In the genomic region with DNA sequence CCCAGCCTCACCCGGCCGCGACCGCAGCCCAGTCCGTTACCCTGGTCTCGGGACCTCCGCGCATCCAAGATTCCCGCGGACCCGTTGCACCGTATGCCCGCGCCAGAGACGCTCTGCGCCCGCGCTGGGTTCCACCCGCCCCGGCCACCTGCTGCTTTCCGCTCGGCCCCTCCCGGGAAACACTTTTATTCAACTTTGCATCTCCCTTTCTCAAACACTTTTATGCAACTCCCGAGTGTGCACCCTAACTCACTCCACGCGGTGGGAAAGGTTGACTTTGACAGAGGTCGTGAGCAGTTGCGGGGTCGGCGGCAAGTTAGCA, we compare ENCODE assay signal across 8 cellular contexts. TPM values are rescaled to one million over a fixed set of nuclear protein-coding genes. Genes with fewer than 3 reads are reported as not detected.
DNase-seq lines count a peak whose midpoint lies in the region; ATAC-seq and TF ChIP-seq lines count a peak whose summit lies in the region.

A gene with protein sequence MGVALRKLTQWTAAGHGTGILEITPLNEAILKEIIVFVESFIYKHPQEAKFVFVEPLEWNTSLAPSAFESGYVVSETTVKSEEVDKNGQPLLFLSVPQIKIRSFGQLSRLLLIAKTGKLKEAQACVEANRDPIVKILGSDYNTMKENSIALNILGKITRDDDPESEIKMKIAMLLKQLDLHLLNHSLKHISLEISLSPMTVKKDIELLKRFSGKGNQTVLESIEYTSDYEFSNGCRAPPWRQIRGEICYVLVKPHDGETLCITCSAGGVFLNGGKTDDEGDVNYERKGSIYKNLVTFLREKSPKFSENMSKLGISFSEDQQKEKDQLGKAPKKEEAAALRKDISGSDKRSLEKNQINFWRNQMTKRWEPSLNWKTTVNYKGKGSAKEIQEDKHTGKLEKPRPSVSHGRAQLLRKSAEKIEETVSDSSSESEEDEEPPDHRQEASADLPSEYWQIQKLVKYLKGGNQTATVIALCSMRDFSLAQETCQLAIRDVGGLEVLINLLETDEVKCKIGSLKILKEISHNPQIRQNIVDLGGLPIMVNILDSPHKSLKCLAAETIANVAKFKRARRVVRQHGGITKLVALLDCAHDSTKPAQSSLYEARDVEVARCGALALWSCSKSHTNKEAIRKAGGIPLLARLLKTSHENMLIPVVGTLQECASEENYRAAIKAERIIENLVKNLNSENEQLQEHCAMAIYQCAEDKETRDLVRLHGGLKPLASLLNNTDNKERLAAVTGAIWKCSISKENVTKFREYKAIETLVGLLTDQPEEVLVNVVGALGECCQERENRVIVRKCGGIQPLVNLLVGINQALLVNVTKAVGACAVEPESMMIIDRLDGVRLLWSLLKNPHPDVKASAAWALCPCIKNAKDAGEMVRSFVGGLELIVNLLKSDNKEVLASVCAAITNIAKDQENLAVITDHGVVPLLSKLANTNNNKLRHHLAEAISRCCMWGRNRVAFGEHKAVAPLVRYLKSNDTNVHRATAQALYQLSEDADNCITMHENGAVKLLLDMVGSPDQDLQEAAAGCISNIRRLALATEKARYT (minus strand): TSS at position 126 of the 322 bp plus-strand sequence. CDS start 3,937 bp downstream, outside the sequence.

- H2AFZ ChIP-seq in ACC112 (ENCODE audit: low read length, unreplicated experiment): peak within 1 kb of the TSS; percentile 72

- intact Hi-C loops in dorsolateral prefrontal cortex (cut with DNase I) (no loop called here), natural killer cell (cut with micrococcal nuclease) (no loop called here)

- no peak within 1 kb of the TSS for H3K27ac Mint-ChIP-seq in natural killer cell

- H3K27ac ChIP-seq in ACC112 (ENCODE audit: low read depth, low read length): no peak within 1 kb of the TSS
- H3K27ac ChIP-seq in dorsolateral prefrontal cortex: no peak within 1 kb of the TSS

- DNase-seq in Jurkat, Clone E6-1 (ENCODE audit: low read depth, low spot score): no peak
- DNase-seq in dorsolateral prefrontal cortex: peak in 1 of 10 donors; percentile 9
- DNase-seq in natural killer cell: no peak
- DNase-seq in DMS153 (lab: John Stamatoyannopoulos, UW): no peak
- DNase-seq in NCI-H1694 treated with DMSO at 0.1 percent for 48 hours (lab: John Stamatoyannopoulos, UW): no peak
- DNase-seq in amniotic stem cell (lab: John Stamatoyannopoulos, UW): no peak
- no peak for DNase-seq in HUDEP-2 (lab: John Stamatoyannopoulos, UW; ENCODE audit: unreplicated experiment in 76 of 76)

- H3K27me3 ChIP-seq in ACC112 (ENCODE audit: insufficient read depth, low read length): peaks cover 35% of the 10 kb centered on the region
- peaks cover 0 to 20% (median 0%) of the 10 kb centered on the region in 45 donors for H3K27me3 ChIP-seq in dorsolateral prefrontal cortex

- H3K36me3 ChIP-seq in ACC112 (ENCODE audit: insufficient read depth, low read length): no peaks in the 10 kb centered on the region

- H3K4me3 ChIP-seq in ACC112 (ENCODE audit: low read depth, low read length) (peak within 1 kb of the TSS; percentile 72), dorsolateral prefrontal cortex (peak within 1 kb of the TSS; percentile 43 to 81 (median 65))
- H3K4me3 ChIP-seq in Jurkat, Clone E6-1 (ENCODE audit: low read length): peak within 1 kb of the TSS; percentile 44

- peaks cover 41 to 64% of the 10 kb centered on the region in 2 donors for H3K27me3 Mint-ChIP-seq in natural killer cell (ENCODE audit: low read depth in 2 of 2)

- H3K4me3 Mint-ChIP-seq in natural killer cell: peak within 1 kb of the TSS; percentile 80

- peaks cover 12 to 17% of the 10 kb centered on the region in 2 donors for H3K4me1 Mint-ChIP-seq in natural killer cell

- H3K36me3 Mint-ChIP-seq in natural killer cell: no peaks in the 10 kb centered on the region

- H3K79me2 ChIP-seq in ACC112 (ENCODE audit: control insufficient read depth, insufficient read depth, low read length, unreplicated experiment): no peaks in the 10 kb centered on the region

- H3K9me3 Mint-ChIP-seq in natural killer cell: no peaks in the 10 kb centered on the region

- no peak for ATAC-seq in natural killer cell

- H3K4me1 ChIP-seq in ACC112 (ENCODE audit: control insufficient read depth, insufficient read depth, low read length, unreplicated experiment): no peaks in the 10 kb centered on the region

- TF ChIP-seq CTCF in dorsolateral prefrontal cortex (IDR thresholded peaks at IDR 0.05 in 54 of 56, conservative IDR thresholded peaks at IDR 0.05 in 2 of 56; ENCODE audit: low read depth in 1 of 56, partially characterized antibody in 56 of 56) (no peak), natural killer cell (IDR thresholded peaks at IDR 0.05) (no peak)

RNA-seq across cellular contexts. Expression of the gene that starts here (rescaled TPM):
- polyA plus RNA-seq in Jurkat, Clone E6-1 (2012; ENCODE audit: insufficient read depth, insufficient read length): 4.1 TPM
- total RNA-seq in dorsolateral prefrontal cortex (1 to 10 TPM in 58 of 120 experiments, under 1 TPM in 60, not detected in 2; 0.18 to 3.6 (median 0.98) TPM), natural killer cell (not detected)
